27 cellular contexts compared by ENCODE assay signal in the genomic region with DNA sequence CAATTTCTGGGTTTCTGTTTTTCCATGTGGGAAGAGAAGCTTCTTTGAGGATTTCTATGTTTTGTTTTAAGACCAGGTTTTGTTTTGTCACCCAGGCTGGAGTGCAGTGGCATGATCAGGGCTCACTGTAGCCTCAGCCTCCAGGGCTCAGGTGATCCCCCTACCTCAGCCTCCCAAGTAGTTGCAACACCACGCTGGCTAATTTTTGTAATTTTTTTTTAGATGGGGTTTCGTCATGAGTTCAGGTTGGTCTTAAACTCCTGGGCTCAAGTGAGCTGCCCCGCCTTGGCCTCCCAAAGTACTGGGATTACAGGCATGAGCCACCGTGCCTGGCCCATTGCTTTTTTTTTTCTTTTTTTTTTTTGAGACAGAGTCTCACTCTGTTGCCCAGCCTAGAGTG.
"Had no signal": no experiment of that assay in that cellular context is flagged by ENCODE, and none has a peak within 500 bp of the region (broad histone marks: within the 10 kb centered on the region; RNA-seq: fewer than 3 reads in every experiment).

No MANE protein-coding gene starts in this region.

- H3K36me3 ChIP-seq: stomach, suprapubic skin, thoracic aorta, thyroid gland, tibial artery, tibial nerve, transverse colon, upper lobe of left lung, upper lobe of right lung, uterus, vagina had no signal

- H3K27ac ChIP-seq: stomach, suprapubic skin, testis, thoracic aorta, thyroid gland, tibial artery, tibial nerve, transverse colon, upper lobe of left lung, upper lobe of right lung, uterus, vagina had no signal

- H3K27ac Mint-ChIP-seq: stimulated activated effector memory CD8-positive, alpha-beta T cell treated with anti-CD3 and anti-CD28 coated beads, Interleukin-12 subunit alpha, Interleukin-12 subunit beta, amount 100 ng/mL, for 72 hours; stimulated activated memory B cell treated with anti-CD40 and anti-IgM and Interleukin-4, amounts not matched to agents 10 μg/mL and 1 μg/mL and 100 μg/mL, for 72 hours; stimulated activated naive B cell treated with anti-CD40 and anti-IgM and Interleukin-4, amounts not matched to agents 10 μg/mL and 1 μg/mL and 100 μg/mL, for 72 hours; stimulated activated naive CD8-positive, alpha-beta T cell treated with anti-CD3 and anti-CD28 coated beads, Interleukin-15, amount 100 ng/mL, for 72 hours; stimulated activated naive CD8-positive, alpha-beta T cell treated with anti-CD3 and anti-CD28 coated beads, Interleukin-15, Interleukin-2, amounts not matched to agents 100 ng/mL and 50 ng/mL, for 24 hours; type B pancreatic cell had no signal

- H3K4me1 Mint-ChIP-seq: stimulated activated effector memory CD8-positive, alpha-beta T cell treated with anti-CD3 and anti-CD28 coated beads, Interleukin-12 subunit alpha, Interleukin-12 subunit beta, amount 100 ng/mL, for 72 hours; stimulated activated memory B cell treated with anti-CD40 and anti-IgM and Interleukin-4, amounts not matched to agents 10 μg/mL and 1 μg/mL and 100 μg/mL, for 72 hours; stimulated activated naive B cell treated with anti-CD40 and anti-IgM and Interleukin-4, amounts not matched to agents 10 μg/mL and 1 μg/mL and 100 μg/mL, for 72 hours; stimulated activated naive CD8-positive, alpha-beta T cell treated with anti-CD3 and anti-CD28 coated beads, Interleukin-15, amount 100 ng/mL, for 72 hours had no signal

- DNase-seq: stimulated activated CD4-positive, alpha-beta T cell treated with anti-CD3 and anti-CD28 coated beads, Interleukin-2, amount 100 ng/mL, for 48 hours; stimulated activated CD4-positive, alpha-beta T cell treated with anti-CD3 and anti-CD28 coated beads, Interleukin-4, amount 100 ng/mL, for 1 hour; stimulated activated CD4-positive, alpha-beta T cell treated with anti-CD3 and anti-CD28 coated beads, Interleukin-4, amount 100 ng/mL, for 24 hours; stimulated activated CD4-positive, alpha-beta T cell treated with anti-CD3 and anti-CD28 coated beads, Interleukin-4, amount 100 ng/mL, for 4 hours; stimulated activated CD8-positive, alpha-beta memory T cell treated with anti-CD3 and anti-CD28 coated beads, Interleukin-4, amount 100 ng/mL, for 48 hours; stimulated activated naive B cell treated with anti-CD40 and anti-IgM and Interleukin-4, amounts not matched to agents 10 μg/mL and 1 μg/mL and 100 μg/mL, for 72 hours; stimulated activated naive CD4-positive, alpha-beta T cell; stimulated activated naive CD4-positive, alpha-beta T cell treated with Interleukin-2 at 50 U/mL for 16 hours; stimulated activated naive CD8-positive, alpha-beta T cell treated with anti-CD3 and anti-CD28 coated beads, Interleukin-15, amount 100 ng/mL, for 72 hours; stimulated activated naive CD8-positive, alpha-beta T cell treated with anti-CD3 and anti-CD28 coated beads, Interleukin-15, Interleukin-2, amounts not matched to agents 100 U/mL and 50 U/mL, for 24 hours; stomach; substantia nigra; testis; thyroid gland; tibial artery; transverse colon; upper lobe of left lung; upper lobe of right lung; uterus had no signal

- H3K9me3 Mint-ChIP-seq: stimulated activated effector memory CD8-positive, alpha-beta T cell treated with anti-CD3 and anti-CD28 coated beads, Interleukin-12 subunit alpha, Interleukin-12 subunit beta, amount 100 ng/mL, for 72 hours; stimulated activated memory B cell treated with anti-CD40 and anti-IgM and Interleukin-4, amounts not matched to agents 10 μg/mL and 1 μg/mL and 100 μg/mL, for 72 hours; stimulated activated naive B cell treated with anti-CD40 and anti-IgM and Interleukin-4, amounts not matched to agents 10 μg/mL and 1 μg/mL and 100 μg/mL, for 72 hours; stimulated activated naive CD8-positive, alpha-beta T cell treated with anti-CD3 and anti-CD28 coated beads, Interleukin-15, amount 100 ng/mL, for 72 hours; stimulated activated naive CD8-positive, alpha-beta T cell treated with anti-CD3 and anti-CD28 coated beads, Interleukin-15, Interleukin-2, amounts not matched to agents 100 ng/mL and 50 ng/mL, for 24 hours; type B pancreatic cell had no signal

- H3K4me1 ChIP-seq: suprapubic skin, testis, thyroid gland, tibial artery, upper lobe of right lung, uterus, vagina had no signal

- H3K9me3 ChIP-seq: stomach, suprapubic skin, testis, thoracic aorta, thyroid gland, tibial artery, tibial nerve, transverse colon, upper lobe of left lung, upper lobe of right lung, uterus, vagina had no signal

- H3K27me3 Mint-ChIP-seq: stimulated activated memory B cell treated with anti-CD40 and anti-IgM and Interleukin-4, amounts not matched to agents 10 μg/mL and 1 μg/mL and 100 μg/mL, for 72 hours; stimulated activated naive B cell treated with anti-CD40 and anti-IgM and Interleukin-4, amounts not matched to agents 10 μg/mL and 1 μg/mL and 100 μg/mL, for 72 hours; stimulated activated naive CD8-positive, alpha-beta T cell treated with anti-CD3 and anti-CD28 coated beads, Interleukin-15, amount 100 ng/mL, for 72 hours; stimulated activated naive CD8-positive, alpha-beta T cell treated with anti-CD3 and anti-CD28 coated beads, Interleukin-15, Interleukin-2, amounts not matched to agents 100 ng/mL and 50 ng/mL, for 24 hours; type B pancreatic cell had no signal

- H3K4me3 ChIP-seq: stomach, suprapubic skin, testis, thoracic aorta, thyroid gland, tibial artery, tibial nerve, transverse colon, upper lobe of left lung, upper lobe of right lung, uterus, vagina had no signal

- H3K36me3 Mint-ChIP-seq: stimulated activated effector memory CD8-positive, alpha-beta T cell treated with anti-CD3 and anti-CD28 coated beads, Interleukin-12 subunit alpha, Interleukin-12 subunit beta, amount 100 ng/mL, for 72 hours; stimulated activated memory B cell treated with anti-CD40 and anti-IgM and Interleukin-4, amounts not matched to agents 10 μg/mL and 1 μg/mL and 100 μg/mL, for 72 hours; stimulated activated naive B cell treated with anti-CD40 and anti-IgM and Interleukin-4, amounts not matched to agents 10 μg/mL and 1 μg/mL and 100 μg/mL, for 72 hours; type B pancreatic cell had no signal

- H3K4me3 Mint-ChIP-seq: stimulated activated effector memory CD8-positive, alpha-beta T cell treated with anti-CD3 and anti-CD28 coated beads, Interleukin-12 subunit alpha, Interleukin-12 subunit beta, amount 100 ng/mL, for 72 hours; stimulated activated memory B cell treated with anti-CD40 and anti-IgM and Interleukin-4, amounts not matched to agents 10 μg/mL and 1 μg/mL and 100 μg/mL, for 72 hours; stimulated activated naive B cell treated with anti-CD40 and anti-IgM and Interleukin-4, amounts not matched to agents 10 μg/mL and 1 μg/mL and 100 μg/mL, for 72 hours; stimulated activated naive CD8-positive, alpha-beta T cell treated with anti-CD3 and anti-CD28 coated beads, Interleukin-15, amount 100 ng/mL, for 72 hours; stimulated activated naive CD8-positive, alpha-beta T cell treated with anti-CD3 and anti-CD28 coated beads, Interleukin-15, Interleukin-2, amounts not matched to agents 100 ng/mL and 50 ng/mL, for 24 hours; type B pancreatic cell had no signal

- ATAC-seq: stimulated activated effector memory CD8-positive, alpha-beta T cell treated with anti-CD3 and anti-CD28 coated beads, Interleukin-12 subunit alpha, Interleukin-12 subunit beta, amount 100 ng/mL, for 72 hours; stimulated activated memory B cell treated with anti-CD40 and anti-IgM and Interleukin-4, amounts not matched to agents 10 μg/mL and 1 μg/mL and 100 μg/mL, for 72 hours; stimulated activated naive B cell treated with anti-CD40 and anti-IgM and Interleukin-4, amounts not matched to agents 10 μg/mL and 1 μg/mL and 100 μg/mL, for 72 hours; stimulated activated naive CD8-positive, alpha-beta T cell treated with anti-CD3 and anti-CD28 coated beads, Interleukin-15, amount 100 ng/mL, for 72 hours; stimulated activated naive CD8-positive, alpha-beta T cell treated with anti-CD3 and anti-CD28 coated beads, Interleukin-15, Interleukin-2, amounts not matched to agents 100 U/mL and 50 U/mL, for 24 hours; upper lobe of right lung had no signal

- H3K27me3 ChIP-seq: stomach, suprapubic skin, testis, thyroid gland, tibial artery, tibial nerve, transverse colon, upper lobe of left lung, upper lobe of right lung, uterus, vagina had no signal
